Comparison of ENCODE assay signal across 1 cellular context in the genomic region with DNA sequence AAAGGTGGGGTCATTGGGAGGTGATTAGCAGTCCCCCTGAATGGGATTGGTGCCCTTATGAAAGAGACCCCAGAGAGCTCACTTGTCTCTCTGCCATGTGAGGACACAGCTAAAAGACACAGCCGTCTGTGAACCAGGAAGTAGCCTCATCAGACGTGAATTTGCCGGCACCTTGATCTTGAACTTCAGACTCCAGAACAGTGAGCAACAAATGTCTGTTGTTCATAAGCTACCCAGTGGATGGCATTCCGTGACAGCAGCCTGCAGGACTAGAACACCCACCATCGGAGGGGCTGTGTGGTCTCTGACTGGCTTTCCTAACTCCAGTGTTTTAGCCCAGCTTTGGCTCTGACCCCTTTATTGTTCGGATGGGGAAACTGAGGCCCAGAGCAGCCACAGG. TPM values are rescaled to one million over a fixed set of nuclear protein-coding genes. Genes with fewer than 3 reads are reported as not detected.
"Had no signal": no experiment of that assay in that cellular context is flagged by ENCODE, and none has a peak within 500 bp of the region (broad histone marks: within the 10 kb centered on the region; RNA-seq: fewer than 3 reads in every experiment).

No MANE protein-coding gene starts in this region.

RNA-seq across cellular contexts. Expression of a gene that starts 9.2 kb away (rescaled TPM):
- total RNA-seq: fibroblast of villous mesenchyme had no signal
